In the genomic region with DNA sequence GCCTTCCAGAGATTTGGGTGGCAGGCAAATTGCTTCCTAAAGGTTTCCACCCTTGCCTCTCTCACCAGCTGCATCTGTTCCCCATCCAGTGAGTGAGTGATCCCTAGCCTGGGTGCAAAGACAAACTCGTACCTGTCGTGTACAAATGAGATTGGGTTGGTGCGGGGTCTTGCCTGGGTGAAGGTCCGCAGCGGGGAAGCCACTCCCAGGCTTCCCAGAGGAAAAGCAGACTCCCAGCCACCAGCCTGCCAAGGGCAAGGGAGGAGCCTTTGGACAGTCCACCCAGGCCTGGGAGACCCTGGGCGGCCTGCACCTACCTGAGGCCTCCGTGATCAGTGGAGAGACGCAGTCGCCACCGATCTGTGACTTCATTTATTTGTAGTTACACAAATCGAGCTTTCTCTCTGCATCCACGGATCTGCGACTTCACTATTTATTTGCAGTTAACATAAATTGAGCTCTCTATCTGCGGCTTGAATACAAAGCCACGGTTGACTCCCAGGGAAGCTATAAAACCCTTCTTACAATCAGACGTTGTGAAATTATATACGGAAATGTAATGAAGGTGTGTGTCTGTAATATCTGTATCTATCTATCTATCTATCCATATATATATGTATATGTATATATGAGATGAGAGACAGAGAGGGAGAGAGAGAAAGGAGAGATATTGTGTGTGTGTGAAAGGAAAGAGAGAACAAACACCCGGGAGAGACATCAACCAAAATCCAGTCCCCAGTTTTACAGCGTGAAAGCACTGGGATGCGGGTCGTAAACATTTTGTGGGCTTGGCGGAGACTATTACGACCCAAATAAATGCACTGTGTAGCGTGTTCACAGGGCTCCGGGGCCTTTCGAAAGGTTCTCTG, we compare ENCODE assay signal across 8 cellular contexts. TPM values are rescaled to one million over a fixed set of nuclear protein-coding genes. Genes with fewer than 3 reads are reported as not detected.
DNase-seq lines count a peak whose midpoint lies in the region; ATAC-seq and TF ChIP-seq lines count a peak whose summit lies in the region.

No MANE protein-coding gene starts in this region.

- TF ChIP-seq POLR2A in gastrocnemius medialis (IDR thresholded peaks at IDR 0.05): no peak

- in situ Hi-C loops in gastrocnemius medialis (cut with MboI; ENCODE audit: low sequenced_read_pairs in 4 of 4): loop anchor here in 2 of 4 donors (10.0 to 25.0 kb wide), 4 partner anchors 785 to 1295 kb away; a partner anchor contains a TSS

- ATAC-seq in gastrocnemius medialis (no peak), HG03432 (IDR thresholded peaks at IDR 0.05; ENCODE audit: unreplicated experiment) (no peak)

- no peak for TF ChIP-seq CTCF in VCaP (conservative IDR thresholded peaks at IDR 0.05)
- no peak for TF ChIP-seq CTCF in fibroblast of mammary gland (conservative IDR thresholded peaks at IDR 0.05; ENCODE audit: control insufficient read depth, insufficient read depth, low read depth, low read length)
- no peak for TF ChIP-seq CTCF in gastrocnemius medialis (IDR thresholded peaks at IDR 0.05 in 4 of 5, conservative IDR thresholded peaks at IDR 0.05 in 1 of 5)

- no peaks in the 10 kb centered on the region for H3K27me3 ChIP-seq in gastrocnemius medialis

- intact Hi-C loops in gastrocnemius medialis (cut with DNase I; ENCODE audit: low total_unique reads): loop anchor here (5.0 to 10.0 kb wide), 2 partner anchors 1207 to 1395 kb away; no protein-coding TSS in a partner anchor

- H3K27ac ChIP-seq in VCaP (peak overlapping the region; percentile 99), gastrocnemius medialis (peak overlapping the region; percentile 65 to 88 (median 81))

- POLR2A ChIA-PET in HEK293T (lab: Yijun Ruan, JAX): interaction anchor here (0.6 to 17.5 kb wide), 11 partner anchors 9 to 958 kb away, joined by 3 to 367 read pairs (median 4); a partner anchor contains a TSS

- no peaks in the 10 kb centered on the region for H3K9me3 ChIP-seq in gastrocnemius medialis

- no peaks in the 10 kb centered on the region for H3K36me3 ChIP-seq in gastrocnemius medialis

- peaks cover 16 to 33% of the 10 kb centered on the region in 2 donors for H3K4me1 ChIP-seq in gastrocnemius medialis

- CTCF ChIA-PET in HEK293T (lab: Yijun Ruan, JAX): interaction anchor here (0.6 to 1.5 kb wide), 5 partner anchors 9 to 790 kb away, joined by 3 to 8 read pairs (median 4); no protein-coding TSS in a partner anchor

- H3K4me3 ChIP-seq in fibroblast of mammary gland (ENCODE audit: control insufficient read depth, low read depth, low read length): peak overlapping the region; percentile 77
- H3K4me3 ChIP-seq in gastrocnemius medialis: no peak overlapping the region

- DNase-seq in HEK293T (ENCODE audit: extremely low spot score) (no peak), fibroblast of mammary gland (ENCODE audit: low read depth) (peak; percentile 15), gastrocnemius medialis (peak in 1 of 2 donors; percentile 10), RPMI8226 (no peak), NCI-H2029 treated with DMSO at 0.1 percent for 48 hours (lab: John Stamatoyannopoulos, UW) (no peak)
- no peak for DNase-seq in stimulated activated CD4-positive, alpha-beta T cell treated with anti-CD3 and anti-CD28 coated beads, Interleukin-4, amount 100 ng/mL, for 24 hours

TF ChIP-seq in HEK293T, 16 proteins besides CTCF, POLR2A, EP300 and RAD21:
- TF ChIP-seq NFRKB (IDR thresholded peaks at IDR 0.05) (no peak), CTBP1 (IDR thresholded peaks at IDR 0.05; ENCODE audit: borderline replicate concordance) (peak; percentile 79; the same call in 1 of the 2 replicates)
TF ChIP-seq in HEK293T: peak in this region for 1.

RNA-seq across cellular contexts. Expression of a gene that starts 3.0 kb away (rescaled TPM):
- 10 to 100 TPM in 1 of 4 donors, 1 to 10 TPM in 3; 5.3 to 12.8 (median 8.6) TPM for total RNA-seq in gastrocnemius medialis

RNA-seq across cellular contexts. Expression of a gene that starts 5.8 kb away (rescaled TPM):
- 10 to 100 TPM; 18.9 to 30.3 (median 19.5) TPM for total RNA-seq in gastrocnemius medialis

RNA-seq across cellular contexts. Expression of a gene that starts 7.1 kb away (rescaled TPM):
- total RNA-seq in gastrocnemius medialis: 1 to 10 TPM in 3 of 4 donors, under 1 TPM in 1; 0.53 to 6.2 (median 3.0) TPM

RNA-seq across cellular contexts. Expression of a gene that starts 11.9 kb away (rescaled TPM):
- total RNA-seq in gastrocnemius medialis: 1 to 10 TPM; 2.6 to 5.6 (median 4.2) TPM

RNA-seq across cellular contexts. Expression of a gene that starts 14.6 kb away (rescaled TPM):
- total RNA-seq in gastrocnemius medialis: 10 to 100 TPM; 24.6 to 61.2 (median 40.0) TPM
